ENCODE assay signal across 36 cellular contexts in genomic region chr17:59030811-59031210, GRCh38.
"Had no signal": no experiment of that assay in that cellular context is flagged by ENCODE, and none has a peak within 500 bp of the region (broad histone marks: within the 10 kb centered on the region; RNA-seq: fewer than 3 reads in every experiment).

No MANE protein-coding gene starts in this region.

- H3K4me3 Mint-ChIP-seq: activated B cell treated with CpG ODN at 0.5 μM for 24 hours; activated CD4-positive, alpha-beta memory T cell treated with anti-CD3 and anti-CD28 coated beads, Interleukin-2, amount 10 ng/mL, durations not matched to agents 7 days and 5 days; activated CD4-positive, alpha-beta T cell treated with anti-CD3 and anti-CD28 coated beads, Interleukin-2, amount 10 ng/mL, durations not matched to agents 7 days and 5 days; activated CD8-positive, alpha-beta T cell treated with anti-CD3 and anti-CD28 coated beads, Interleukin-2, amount 10 ng/mL, durations not matched to agents 7 days and 5 days; activated naive CD4-positive, alpha-beta T cell treated with anti-CD3 and anti-CD28 coated beads for 36 hours; activated naive CD8-positive, alpha-beta T cell treated with anti-CD3 and anti-CD28 coated beads for 36 hours; activated T-cell treated with anti-CD3 and anti-CD28 coated beads, Interleukin-2, amount 50 U/mL, for 4 hours; activated T-cell treated with anti-CD3 and anti-CD28 coated beads, Interleukin-2, amount 50 U/mL, for 72 hours; activated T-helper 1 cell treated with anti-CD3 and anti-CD28 coated beads, Interleukin-12 subunit alpha, Interleukin-12 subunit beta, Interleukin-2, Interleukin-4 antibody, amounts not matched to agents 30 ng/mL and 10 ng/mL and 1 ng/mL, durations not matched to agents 14 hours and 24 hours and 36 hours; activated T-helper 17 cell treated with anti-CD3 and anti-CD28 coated beads, Interleukin-2, amount 50 U/mL, for 72 hours; T-helper 2 cell treated with Interferon-gamma antibody and Interleukin-4, amounts not matched to agents 5 μg/mL and 100 μg/mL, for 36 hours had no signal

- H3K4me3 ChIP-seq: adrenal gland, body of pancreas, breast epithelium had no signal

- H3K36me3 ChIP-seq: breast epithelium had no signal

- H3K27ac ChIP-seq: adrenal gland, body of pancreas, brain microvascular endothelial cell, breast epithelium, VCaP had no signal

- H3K9me3 ChIP-seq: adrenal gland, body of pancreas, breast epithelium had no signal

- H3K4me1 Mint-ChIP-seq: activated CD4-positive, alpha-beta memory T cell treated with anti-CD3 and anti-CD28 coated beads, Interleukin-2, amount 10 ng/mL, durations not matched to agents 7 days and 5 days had no signal

- ATAC-seq: activated CD8-positive, alpha-beta T cell treated with anti-CD3 and anti-CD28 coated beads, Interleukin-2, amount 10 ng/mL, durations not matched to agents 7 days and 5 days; activated naive CD4-positive, alpha-beta T cell treated with anti-CD3 and anti-CD28 coated beads, Interleukin-2, amount 50 U/mL, for 72 hours; activated T-cell treated with anti-CD3 and anti-CD28 coated beads, Interleukin-2, amount 50 U/mL, for 4 hours; activated T-cell treated with anti-CD3 and anti-CD28 coated beads, Interleukin-2, amount 50 U/mL, for 72 hours; activated T-helper 17 cell treated with anti-CD3 and anti-CD28 coated beads, Interleukin-2, amount 50 U/mL, for 72 hours; body of pancreas had no signal

- H3K4me1 ChIP-seq: adrenal gland, body of pancreas had no signal

- DNase-seq: activated B cell treated with CpG ODN at 0.5 μM for 24 hours; activated CD4-positive, alpha-beta memory T cell treated with anti-CD3 and anti-CD28 coated beads, Interleukin-2, amount 10 ng/mL, durations not matched to agents 7 days and 5 days; activated CD4-positive, alpha-beta T cell treated with anti-CD3 and anti-CD28 coated beads for 48 hours; activated CD4-positive, alpha-beta T cell treated with anti-CD3 and anti-CD28 coated beads, Interleukin-2, amount 10 ng/mL, durations not matched to agents 7 days and 5 days; activated CD4-positive, alpha-beta T cell treated with anti-CD3 and anti-CD28 coated beads, Interleukin-2, amount 50 U/mL, for 48 hours; activated CD4-positive, CD25-positive, alpha-beta regulatory T cell treated with anti-CD3 and anti-CD28 coated beads, Interleukin-2, amount 50 U/mL, for 72 hours; activated CD8-positive, alpha-beta memory T cell treated with anti-CD3 and anti-CD28 coated beads for 24 hours; activated CD8-positive, alpha-beta memory T cell treated with anti-CD3 and anti-CD28 coated beads, Interleukin-2, amount 50 U/mL, for 4 hours; activated CD8-positive, alpha-beta T cell treated with anti-CD3 and anti-CD28 coated beads, Interleukin-2, amount 10 ng/mL, durations not matched to agents 7 days and 5 days; activated effector memory CD4-positive, alpha-beta T cell treated with anti-CD3 and anti-CD28 coated beads, Interleukin-2, amount 50 U/mL, for 16 hours; activated gamma-delta T cell treated with Interleukin-2 at 50 U/mL for 16 hours; activated naive CD4-positive, alpha-beta T cell; activated naive CD4-positive, alpha-beta T cell treated with anti-CD3 and anti-CD28 coated beads for 36 hours; activated naive CD4-positive, alpha-beta T cell treated with anti-CD3 and anti-CD28 coated beads, Interleukin-2, amount 50 U/mL, for 16 hours; activated naive CD8-positive, alpha-beta T cell treated with anti-CD3 and anti-CD28 coated beads for 36 hours; activated T-cell treated with anti-CD3 and anti-CD28 coated beads for 4 hours; activated T-cell treated with anti-CD3 and anti-CD28 coated beads, Interleukin-2, amount 50 U/mL, for 1 hour; activated T-cell treated with anti-CD3 and anti-CD28 coated beads, Interleukin-2, amount 50 U/mL, for 4 hours; activated T-cell treated with anti-CD3 and anti-CD28 coated beads, Interleukin-2, amount 50 U/mL, for 72 hours; adrenal gland; amniotic stem cell; aorta; body of pancreas; brain microvascular endothelial cell; central memory CD4-positive, alpha-beta T cell; T-helper 2 cell; T-helper 9 cell had no signal

- H3K9me3 Mint-ChIP-seq: activated B cell treated with CpG ODN at 0.5 μM for 24 hours; activated CD4-positive, alpha-beta memory T cell treated with anti-CD3 and anti-CD28 coated beads, Interleukin-2, amount 10 ng/mL, durations not matched to agents 7 days and 5 days; activated CD4-positive, alpha-beta T cell treated with anti-CD3 and anti-CD28 coated beads, Interleukin-2, amount 10 ng/mL, durations not matched to agents 7 days and 5 days; activated naive CD4-positive, alpha-beta T cell treated with anti-CD3 and anti-CD28 coated beads for 36 hours; activated naive CD4-positive, alpha-beta T cell treated with anti-CD3 and anti-CD28 coated beads, Interleukin-2, amount 50 U/mL, for 72 hours; activated naive CD8-positive, alpha-beta T cell treated with anti-CD3 and anti-CD28 coated beads for 36 hours; activated T-cell treated with anti-CD3 and anti-CD28 coated beads, Interleukin-2, amount 50 U/mL, for 4 hours; activated T-cell treated with anti-CD3 and anti-CD28 coated beads, Interleukin-2, amount 50 U/mL, for 72 hours; activated T-helper 1 cell treated with anti-CD3 and anti-CD28 coated beads, Interleukin-12 subunit alpha, Interleukin-12 subunit beta, Interleukin-2, Interleukin-4 antibody, amounts not matched to agents 30 ng/mL and 10 ng/mL and 1 ng/mL, durations not matched to agents 14 hours and 24 hours and 36 hours; activated T-helper 17 cell treated with anti-CD3 and anti-CD28 coated beads, Interleukin-2, amount 50 U/mL, for 72 hours; T-helper 2 cell treated with Interferon-gamma antibody and Interleukin-4, amounts not matched to agents 5 μg/mL and 100 μg/mL, for 36 hours had no signal

- H3K27ac Mint-ChIP-seq: activated B cell treated with CpG ODN at 0.5 μM for 24 hours; activated CD4-positive, alpha-beta memory T cell treated with anti-CD3 and anti-CD28 coated beads, Interleukin-2, amount 10 ng/mL, durations not matched to agents 7 days and 5 days; activated CD4-positive, alpha-beta T cell treated with anti-CD3 and anti-CD28 coated beads, Interleukin-2, amount 10 ng/mL, durations not matched to agents 7 days and 5 days; activated CD8-positive, alpha-beta T cell treated with anti-CD3 and anti-CD28 coated beads, Interleukin-2, amount 10 ng/mL, durations not matched to agents 7 days and 5 days; activated naive CD4-positive, alpha-beta T cell treated with anti-CD3 and anti-CD28 coated beads for 36 hours; activated naive CD8-positive, alpha-beta T cell treated with anti-CD3 and anti-CD28 coated beads for 36 hours; activated T-cell treated with anti-CD3 and anti-CD28 coated beads, Interleukin-2, amount 50 U/mL, for 72 hours; activated T-helper 1 cell treated with anti-CD3 and anti-CD28 coated beads, Interleukin-12 subunit alpha, Interleukin-12 subunit beta, Interleukin-2, Interleukin-4 antibody, amounts not matched to agents 30 ng/mL and 10 ng/mL and 1 ng/mL, durations not matched to agents 14 hours and 24 hours and 36 hours; activated T-helper 17 cell treated with anti-CD3 and anti-CD28 coated beads, Interleukin-2, amount 50 U/mL, for 72 hours; T-helper 2 cell treated with Interferon-gamma antibody and Interleukin-4, amounts not matched to agents 5 μg/mL and 100 μg/mL, for 36 hours had no signal

- H3K27me3 ChIP-seq: adrenal gland, body of pancreas, brain microvascular endothelial cell, breast epithelium had no signal

- H3K27me3 Mint-ChIP-seq: activated B cell treated with CpG ODN at 0.5 μM for 24 hours; activated CD4-positive, alpha-beta memory T cell treated with anti-CD3 and anti-CD28 coated beads, Interleukin-2, amount 10 ng/mL, durations not matched to agents 7 days and 5 days; activated CD4-positive, alpha-beta T cell treated with anti-CD3 and anti-CD28 coated beads, Interleukin-2, amount 10 ng/mL, durations not matched to agents 7 days and 5 days; activated naive CD8-positive, alpha-beta T cell treated with anti-CD3 and anti-CD28 coated beads for 36 hours; activated T-helper 17 cell treated with anti-CD3 and anti-CD28 coated beads, Interleukin-2, amount 50 U/mL, for 72 hours had no signal

- FAIRE-seq: astrocyte, colon, TTC549 had no signal
